ENCODE assay signal across 33 cellular contexts in the genomic region with DNA sequence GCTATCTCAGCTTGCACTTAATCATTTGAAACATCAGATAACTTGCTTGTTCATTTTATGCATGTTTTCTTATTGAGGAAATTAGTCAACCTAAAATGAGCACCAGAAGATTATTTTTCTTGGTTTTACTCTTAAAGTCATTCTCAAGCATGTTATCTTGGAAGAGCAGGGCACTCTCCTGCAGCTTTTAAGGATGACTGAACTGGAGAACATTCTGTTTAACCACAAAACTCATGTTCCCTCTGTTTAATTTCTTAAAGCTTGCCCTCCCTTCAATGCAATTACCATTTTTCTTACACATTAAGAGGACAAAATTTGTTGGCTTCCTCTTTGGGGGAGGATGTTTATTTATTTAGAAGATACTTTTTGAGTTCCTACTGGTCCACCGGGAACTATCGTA. TPM values are rescaled to one million over a fixed set of nuclear protein-coding genes. Genes with fewer than 3 reads are reported as not detected.
"Had no signal": no experiment of that assay in that cellular context is flagged by ENCODE, and none has a peak within 500 bp of the region (broad histone marks: within the 10 kb centered on the region; RNA-seq: fewer than 3 reads in every experiment).

No MANE protein-coding gene starts in this region.

- H3K9me3 ChIP-seq: adrenal gland, MG63 had no signal

- H3K27ac ChIP-seq: adrenal gland, PC-9, RWPE1, VCaP had no signal

- ATAC-seq: activated naive CD4-positive, alpha-beta T cell treated with anti-CD3 and anti-CD28 coated beads, Interleukin-2, amount 50 U/mL, for 72 hours; activated T-cell treated with anti-CD3 and anti-CD28 coated beads, Interleukin-2, amount 50 U/mL, for 4 hours; Right ventricle myocardium inferior had no signal

- H3K36me3 ChIP-seq: adrenal gland, MG63 had no signal

- DNase-seq: activated B cell treated with CpG ODN at 0.5 μM for 24 hours; activated CD4-positive, alpha-beta memory T cell treated with anti-CD3 and anti-CD28 coated beads for 36 hours; activated CD4-positive, alpha-beta T cell treated with anti-CD3 and anti-CD28 coated beads for 4 hours; activated CD4-positive, alpha-beta T cell treated with anti-CD3 and anti-CD28 coated beads, Interleukin-2, amount 50 U/mL, for 1 hour; activated CD4-positive, CD25-positive, alpha-beta regulatory T cell treated with anti-CD3 and anti-CD28 coated beads, Interleukin-2, amount 50 U/mL, for 72 hours; activated CD8-positive, alpha-beta memory T cell treated with anti-CD3 and anti-CD28 coated beads, Interleukin-2, amount 50 U/mL, for 4 hours; activated gamma-delta T cell treated with Interleukin-2 at 50 U/mL for 16 hours; activated naive CD4-positive, alpha-beta T cell treated with anti-CD3 and anti-CD28 coated beads for 36 hours; activated T-cell treated with anti-CD3 and anti-CD28 coated beads for 4 hours; activated T-cell treated with anti-CD3 and anti-CD28 coated beads, Interleukin-2, amount 50 U/mL, for 4 hours; adrenal gland; caudate nucleus; Kasumi-1; MG63; NCI-H1092; NCI-H1436 treated with DMSO at 0.1 percent for 48 hours; NCI-H1694 treated with DMSO at 0.1 percent for 48 hours; NCI-H2029; NCI-H345; NCI-H524 treated with DMSO at 0.1 percent for 48 hours; NK-92 treated with Interleukin-12 subunit alpha and Interleukin-12 subunit beta, amount 100 ng/mL, for 24 hours; PC-9; SIG-M5; SW 1271; T-helper 1 cell; T-helper 2 cell; T-helper 9 cell had no signal

- H3K4me1 ChIP-seq: adrenal gland had no signal

- H3K4me3 ChIP-seq: adrenal gland, MG63, PC-9 had no signal

RNA-seq across cellular contexts. Expression of gene CNTN4, which starts 51.9 kb away (rescaled TPM):
- total RNA-seq: activated B cell treated with CpG ODN at 0.5 μM for 24 hours; activated CD4-positive, alpha-beta memory T cell treated with anti-CD3 and anti-CD28 coated beads for 36 hours; activated naive CD4-positive, alpha-beta T cell treated with anti-CD3 and anti-CD28 coated beads for 36 hours; activated naive CD4-positive, alpha-beta T cell treated with anti-CD3 and anti-CD28 coated beads, Interleukin-2, amount 50 U/mL, for 72 hours; activated T-cell treated with anti-CD3 and anti-CD28 coated beads, Interleukin-2, amount 50 U/mL, for 4 hours; activated T-helper 1 cell treated with anti-CD3 and anti-CD28 coated beads, Interleukin-12 subunit alpha, Interleukin-12 subunit beta, Interleukin-2, Interleukin-4 antibody, amounts not matched to agents 30 ng/mL and 10 ng/mL and 1 ng/mL, durations not matched to agents 14 hours and 24 hours and 36 hours; PC-9; SK-MEL-5 had no signal
